Comparison of ENCODE assay signal across 19 cellular contexts in genomic region chr6:144083172-144083571, GRCh38. TPM values are rescaled to one million over a fixed set of nuclear protein-coding genes. Genes with fewer than 3 reads are reported as not detected.
DNase-seq lines count a peak whose midpoint lies in the region; ATAC-seq, FAIRE-seq and TF ChIP-seq lines count a peak whose summit lies in the region.
"Had no signal": no experiment of that assay in that cellular context is flagged by ENCODE, and none has a peak within 500 bp of the region (broad histone marks: within the 10 kb centered on the region; RNA-seq: fewer than 3 reads in every experiment).

No MANE protein-coding gene starts in this region.

- intact Hi-C loops in GM12878 (cut with micrococcal nuclease; ENCODE audit: unreplicated experiment), result no loop called here

- no peak overlapping the region; the same call in 1 of the 2 replicates for H2AFZ ChIP-seq in GM12878 (ENCODE audit: control insufficient read depth, low read depth, low read length)

- POLR2A ChIA-PET in GM12878 (lab: Charles Lee), result interaction anchor here (3.2 kb wide), 1 partner anchor 19 kb away, joined by 9 read pairs; no protein-coding TSS in a partner anchor

- H3K36me3 ChIP-seq in GM12878 (ENCODE audit: control insufficient read depth in 2 of 2, insufficient read depth in 2 of 2, low read length in 1 of 2), result no peaks in the 10 kb centered on the region
- H3K36me3 ChIP-seq: BLaER1, SJCRH30 had no signal

- 0 out of 2 replicates have a peak overlapping the region, but pooled peaks have one; percentile 25 for H3K4me2 ChIP-seq in GM12878 (ENCODE audit: control insufficient read depth, insufficient read depth)
- H3K4me2 ChIP-seq: A549, BLaER1 had no signal

- peak; percentile 60 for ATAC-seq in HG02798 (IDR thresholded peaks at IDR 0.05; ENCODE audit: poor library complexity, unreplicated experiment)
- peak; percentile 83 for ATAC-seq in GM12878
- ATAC-seq: A549 had no signal

- SMC1A ChIA-PET in GM12878 (lab: Charles Lee; ENCODE audit: uncharacterized antibody, unreplicated experiment), result no interaction called here

- H3K27me3 ChIP-seq in GM12878 (replicated peaks in 1 of 2; ENCODE audit: control insufficient read depth in 2 of 2, insufficient read depth in 2 of 2, low read length in 1 of 2), result no peaks in the 10 kb centered on the region
- H3K27me3 ChIP-seq: BLaER1, SJCRH30 had no signal

- H3K79me2 ChIP-seq in GM12878 (ENCODE audit: control insufficient read depth, insufficient read depth, low read length), result no peaks in the 10 kb centered on the region

- CTCF ChIA-PET in GM12878 (lab: Yijun Ruan, JAX), result interaction anchor here (3.2 to 4.3 kb wide), 2 partner anchors 140 to 144 kb away, joined by 27 to 31 read pairs; no protein-coding TSS in a partner anchor

- H3K4me3 ChIP-seq in GM12878, result no peak overlapping the region
- H3K4me3 ChIP-seq: A549, BLaER1, SJCRH30 had no signal

- H3K9ac ChIP-seq in GM12878 (ENCODE audit: control insufficient read depth, insufficient read depth, low read length), result no peak overlapping the region
- H3K9ac ChIP-seq: BLaER1 had no signal

- in situ Hi-C loops in GM12878 (cut with MboI), result no loop called here

- TF ChIP-seq EP300 in GM12878 (IDR thresholded peaks at IDR 0.05; ENCODE audit: borderline replicate concordance in 1 of 2, control insufficient read depth in 1 of 2, low read depth in 2 of 2, low read length in 2 of 2), result no peak

- no peak for TF ChIP-seq CTCF in GM12878 (IDR thresholded peaks at IDR 0.05 in 2 of 3, conservative IDR thresholded peaks at IDR 0.05 in 1 of 3; ENCODE audit: control insufficient read depth in 2 of 3, extremely low read depth in 1 of 3, insufficient read depth in 1 of 3, low read depth in 3 of 3, low read length in 3 of 3)

- FAIRE-seq in GM12892 (lab: Jason Lieb, UNC), result peak; percentile 75
- FAIRE-seq in GM19239 (lab: Jason Lieb, UNC), result peak; percentile 8
- peak; percentile 27 for FAIRE-seq in GM12878 (lab: Jason Lieb, UNC)
- FAIRE-seq: A549, G401.6, GM12891 had no signal

- H3K27ac ChIP-seq in GM12878 (ENCODE audit: control insufficient read depth, insufficient read depth), result no peak overlapping the region
- H3K27ac ChIP-seq: A549, BLaER1, SJCRH30 had no signal

- TF ChIP-seq RAD21 in GM12878 (IDR thresholded peaks at IDR 0.05; ENCODE audit: insufficient read depth, low read depth, low read length), result no peak

- TF ChIP-seq POLR2A in GM12892 (IDR thresholded peaks at IDR 0.05; ENCODE audit: low read depth, low read length) (no peak), GM12878 (IDR thresholded peaks at IDR 0.05; ENCODE audit: low read depth, low read length) (no peak)

- no TSS peak for BruUV-seq in GM12878 (replicated peaks; lab: Mats Ljungman, UMichigan)

- H4K20me1 ChIP-seq in GM12878 (ENCODE audit: control insufficient read depth, insufficient read depth), result no peaks in the 10 kb centered on the region
- H4K20me1 ChIP-seq: BLaER1 had no signal

- no peaks in the 10 kb centered on the region for H3K9me3 ChIP-seq in GM12878 (replicated peaks; ENCODE audit: control insufficient read depth, insufficient read depth, low read length)
- H3K9me3 ChIP-seq: A549, BLaER1, SJCRH30 had no signal

- no peak for DNase-seq in GM12892 (ENCODE audit: insufficient read length)
- DNase-seq in GM19239 (ENCODE audit: insufficient read length, low spot score), result no peak
- DNase-seq in GM12878 (ENCODE audit: low read depth, low spot score), result no peak
- DNase-seq in stimulated activated CD4-positive, alpha-beta T cell treated with anti-CD3 and anti-CD28 coated beads, Interleukin-4, amount 100 ng/mL, for 4 hours, result no peak
- no peak for DNase-seq in D341Med (ENCODE audit: low spot score)
- no peak for DNase-seq in RKO (ENCODE audit: low spot score)
- DNase-seq: CD8-positive, alpha-beta memory T cell; NCI-H1105 treated with DMSO at 0.1 percent for 48 hours; NCI-H1694 treated with DMSO at 0.1 percent for 48 hours; NCI-H2227 treated with DMSO at 0.1 percent for 48 hours; NCI-H510A treated with DMSO at 0.1 percent for 48 hours; NCI-H82; SJCRH30; T1000 had no signal

- RAD21 ChIA-PET in GM12878 (lab: Charles Lee; ENCODE audit: unreplicated experiment), result interaction anchor here (0.7 to 1.0 kb wide), 2 partner anchors 143 to 1939 kb away, joined by 3 read pairs; no protein-coding TSS in a partner anchor

- whole genome bisulfite sequencing in GM12878 (ENCODE audit: insufficient coverage, insufficient replicate concordance, low lambda C conversion rate, missing lambda C conversion rate), result 0% methylated on average over 1 of the region's 1 CpG

- peaks cover 7% of the 10 kb centered on the region for H3K4me1 ChIP-seq in GM12878 (ENCODE audit: control insufficient read depth, insufficient read depth, low read length)
- H3K4me1 ChIP-seq: A549, BLaER1, SJCRH30 had no signal

TF ChIP-seq in GM12878, 131 proteins besides CTCF, POLR2A, EP300 and RAD21 (continues in another document):
- no peak for TF ChIP-seq ASH2L (IDR thresholded peaks at IDR 0.05; ENCODE audit: borderline replicate concordance, low read depth)
- peak; percentile 39; the same call in 1 of the 2 replicates for TF ChIP-seq ATF7 (IDR thresholded peaks at IDR 0.05; ENCODE audit: low read depth)
- no peak for TF ChIP-seq YY1 (IDR thresholded peaks at IDR 0.05; ENCODE audit: low read depth, low read length)
- peak; percentile 9; the same call in 1 of the 2 replicates for TF ChIP-seq CREM (IDR thresholded peaks at IDR 0.05; ENCODE audit: low read depth)
- TF ChIP-seq ZBTB4 (CRISPR knock-in tag; IDR thresholded peaks at IDR 0.05), result no peak
- TF ChIP-seq ZNF687 (IDR thresholded peaks at IDR 0.05), result no peak

RNA-seq across cellular contexts. Expression of gene SF3B5, which starts 12.2 kb away (rescaled TPM):
- 161 TPM for polyA plus RNA-seq in GM12892 (2012; ENCODE audit: missing spikeins)
- 22.1 and 31.4 TPM in 2 replicates for total RNA-seq in GM12878 (2013; cell fraction: nucleolus; rRNA removed)
- total RNA-seq in GM12878 (2014; rRNA removed), result 275 and 288 TPM in 2 replicates
- 208 and 220 TPM in 2 replicates for total RNA-seq in GM12878 (2014; rRNA removed; fragmentation: Illumina TruSeq; extraction: Trizol)
- 259 and 261 TPM in 2 replicates for total RNA-seq in GM12878 (2021)
- polyA plus RNA-seq in GM12878 (2011; ENCODE audit: low read depth), result 210 TPM
- 131 and 269 TPM in 2 replicates for polyA plus RNA-seq in GM12878 (2011; rRNA removed)
- 502 and 575 TPM in 2 replicates for polyA plus RNA-seq in GM12878 (2011; cell fraction: cytosol; rRNA removed)
- polyA plus RNA-seq in GM12878 (2011; cell fraction: nucleus; rRNA removed), result 221 and 222 TPM in 2 replicates
- polyA plus RNA-seq in GM12878 (2012), result 198 and 217 TPM in 2 replicates
- polyA plus RNA-seq in GM12878 (2014; fragmentation: Illumina TruSeq; extraction: Trizol), result 107 and 336 TPM in 2 replicates
- 100 to 1,000 TPM; 700 to 864 TPM for polyA plus RNA-seq in GM12878 (2014; fragmentation: Nextera tagmentation; extraction: Ambion mirVana)
- 346 and 373 TPM in 2 replicates for polyA plus RNA-seq in GM12878 (2014; rRNA removed)
- polyA plus RNA-seq in GM12878 (2016; fragmentation: Nextera tagmentation; extraction: Ambion mirVana), result 100 to 1,000 TPM; 423 to 467 TPM
- polyA minus RNA-seq in GM12878 (2011; rRNA and poly(A)+ RNA removed), result 145 and 211 TPM in 2 replicates
- 58.7 and 78.2 TPM in 2 replicates for polyA minus RNA-seq in GM12878 (2011; cell fraction: cytosol; rRNA and poly(A)+ RNA removed)
- polyA minus RNA-seq in GM12878 (2011; cell fraction: nucleus; rRNA and poly(A)+ RNA removed), result 61.8 and 82.0 TPM in 2 replicates
